In genomic region chr11:15034687-15035267, GRCh38 we compare ENCODE assay signal across 16 cellular contexts. TPM values are rescaled to one million over a fixed set of nuclear protein-coding genes. Genes with fewer than 3 reads are reported as not detected.
A peak's percentile ranks its signal among the peaks of the same experiment; 100 is the strongest.
DNase-seq lines count a peak whose midpoint lies in the region; ATAC-seq and TF ChIP-seq lines count a peak whose summit lies in the region.
"Had no signal": no experiment of that assay in that cellular context is flagged by ENCODE, and none has a peak within 500 bp of the region (broad histone marks: within the 10 kb centered on the region; RNA-seq: fewer than 3 reads in every experiment).

No MANE protein-coding gene starts in this region.

- POLR2A ChIA-PET in CD8-positive, alpha-beta memory T cell (lab: Charles Lee): no interaction called here
- POLR2A ChIA-PET in activated CD8-positive, alpha-beta T cell treated with anti-CD3 and anti-CD28 coated beads for 36 hours (lab: Charles Lee): no interaction called here

- TF ChIP-seq CTCF in activated CD8-positive, alpha-beta T cell treated with anti-CD3 and anti-CD28 coated beads for 36 hours (IDR thresholded peaks at IDR 0.05): no peak

- H3K27ac Mint-ChIP-seq in CD8-positive, alpha-beta memory T cell: no peak overlapping the region
- H3K27ac Mint-ChIP-seq in activated CD8-positive, alpha-beta T cell treated with anti-CD3 and anti-CD28 coated beads for 36 hours: no peak overlapping the region
- H3K27ac Mint-ChIP-seq: CD4-positive, alpha-beta memory T cell had no signal

- H3K9ac ChIP-seq in iPS-15b (ENCODE audit: low read depth, low read length): no peak overlapping the region
- H3K9ac ChIP-seq: SK-N-SH had no signal

- H3K9me3 Mint-ChIP-seq in CD8-positive, alpha-beta memory T cell: no peaks in the 10 kb centered on the region
- no peaks in the 10 kb centered on the region for H3K9me3 Mint-ChIP-seq in activated CD8-positive, alpha-beta T cell treated with anti-CD3 and anti-CD28 coated beads for 36 hours

- intact Hi-C loops in activated CD8-positive, alpha-beta T cell treated with anti-CD3 and anti-CD28 coated beads for 36 hours (cut with micrococcal nuclease): loop anchor here (5.0 kb wide), 1 partner anchor 43 kb away; no protein-coding TSS in a partner anchor

- no peak overlapping the region for H3K4me3 Mint-ChIP-seq in CD8-positive, alpha-beta memory T cell
- H3K4me3 Mint-ChIP-seq in activated CD8-positive, alpha-beta T cell treated with anti-CD3 and anti-CD28 coated beads for 36 hours: no peak overlapping the region
- H3K4me3 Mint-ChIP-seq: CD4-positive, alpha-beta memory T cell had no signal

- no peaks in the 10 kb centered on the region for H3K9me3 ChIP-seq in iPS-15b (ENCODE audit: control insufficient read depth, insufficient read depth, low read length)
- H3K9me3 ChIP-seq in CD8-positive, alpha-beta memory T cell (ENCODE audit: low read length): no peaks in the 10 kb centered on the region
- H3K9me3 ChIP-seq: BE2C, SK-N-SH had no signal

- peaks cover 7 to 44% of the 10 kb centered on the region in 2 donors for H3K27me3 Mint-ChIP-seq in CD8-positive, alpha-beta memory T cell
- H3K27me3 Mint-ChIP-seq in activated CD8-positive, alpha-beta T cell treated with anti-CD3 and anti-CD28 coated beads for 36 hours: peaks cover 6% of the 10 kb centered on the region

- H3K27me3 ChIP-seq in iPS-15b (ENCODE audit: control insufficient read depth, insufficient read depth, low read length): no peaks in the 10 kb centered on the region
- H3K27me3 ChIP-seq in CD8-positive, alpha-beta memory T cell (ENCODE audit: insufficient read depth, low read length, poor library complexity, severe bottlenecking): no peaks in the 10 kb centered on the region
- H3K27me3 ChIP-seq: BE2C had no signal

- DNase-seq in NCI-H748 (lab: John Stamatoyannopoulos, UW; ENCODE audit: unreplicated experiment) (peak; percentile 28), NCI-H748 treated with DMSO at 0.1 percent for 48 hours (lab: John Stamatoyannopoulos, UW) (no peak), SHP77 treated with DMSO at 0.1 percent for 48 hours (lab: John Stamatoyannopoulos, UW) (peak; percentile 37), NCI-H2196 (lab: John Stamatoyannopoulos, UW; ENCODE audit: unreplicated experiment) (no peak)
- no peak for DNase-seq in CD8-positive, alpha-beta memory T cell
- no peak for DNase-seq in activated CD8-positive, alpha-beta T cell treated with anti-CD3 and anti-CD28 coated beads for 36 hours
- DNase-seq: BE2C; CD4-positive, alpha-beta memory T cell; GF-D8; MV-4-11; NCI-H1417 treated with DMSO at 0.1 percent for 48 hours; PC-9; SK-N-SH had no signal

- no peaks in the 10 kb centered on the region for H3K36me3 ChIP-seq in iPS-15b (ENCODE audit: control insufficient read depth, insufficient read depth, low read length)
- no peaks in the 10 kb centered on the region for H3K36me3 ChIP-seq in CD8-positive, alpha-beta memory T cell (ENCODE audit: insufficient read depth, low read length)
- H3K36me3 ChIP-seq: BE2C had no signal

- H3K36me3 Mint-ChIP-seq in CD8-positive, alpha-beta memory T cell: no peaks in the 10 kb centered on the region
- H3K36me3 Mint-ChIP-seq in activated CD8-positive, alpha-beta T cell treated with anti-CD3 and anti-CD28 coated beads for 36 hours (ENCODE audit: low read depth): no peaks in the 10 kb centered on the region
- H3K36me3 Mint-ChIP-seq: CD4-positive, alpha-beta memory T cell had no signal

- no peak for ATAC-seq in GM21786 (IDR thresholded peaks at IDR 0.05; ENCODE audit: unreplicated experiment)
- no peak for ATAC-seq in activated CD8-positive, alpha-beta T cell treated with anti-CD3 and anti-CD28 coated beads for 36 hours

- no peaks in the 10 kb centered on the region for H3K4me1 ChIP-seq in iPS-15b (ENCODE audit: control insufficient read depth, insufficient read depth, low read length)
- H3K4me1 ChIP-seq in CD8-positive, alpha-beta memory T cell (ENCODE audit: insufficient read depth, low read length): no peaks in the 10 kb centered on the region
- H3K4me1 ChIP-seq: BE2C had no signal

- H3K4me3 ChIP-seq in iPS-15b (ENCODE audit: low read depth, low read length): peak overlapping the region; percentile 28
- no peak overlapping the region for H3K4me3 ChIP-seq in CD8-positive, alpha-beta memory T cell (ENCODE audit: low read length)
- H3K4me3 ChIP-seq: PC-9 had no signal

- H3K27ac ChIP-seq in CD8-positive, alpha-beta memory T cell (ENCODE audit: low read depth, low read length): no peak overlapping the region
- H3K27ac ChIP-seq: 22Rv1, PC-9 had no signal

- CTCF ChIA-PET in CD8-positive, alpha-beta memory T cell (lab: Charles Lee): interaction anchor here (1.5 kb wide), 1 partner anchor 127 kb away, joined by 4 read pairs; no protein-coding TSS in a partner anchor
- CTCF ChIA-PET in activated CD8-positive, alpha-beta T cell treated with anti-CD3 and anti-CD28 coated beads for 36 hours (lab: Charles Lee): interaction anchor here (1.1 to 3.0 kb wide), 5 partner anchors 29 to 127 kb away, joined by 3 to 12 read pairs (median 6); no protein-coding TSS in a partner anchor

- no peaks in the 10 kb centered on the region for H3K4me1 Mint-ChIP-seq in CD8-positive, alpha-beta memory T cell
- no peaks in the 10 kb centered on the region for H3K4me1 Mint-ChIP-seq in activated CD8-positive, alpha-beta T cell treated with anti-CD3 and anti-CD28 coated beads for 36 hours (ENCODE audit: low read depth)
- H3K4me1 Mint-ChIP-seq: CD4-positive, alpha-beta memory T cell had no signal

RNA-seq across cellular contexts. Expression of gene CALCB, which starts 38.6 kb away (rescaled TPM):
- total RNA-seq in CD8-positive, alpha-beta memory T cell: under 1 TPM; 0.35 to 0.47 TPM
- polyA plus RNA-seq in CD8-positive, alpha-beta memory T cell: 0.26 TPM
- 1 to 10 TPM; 3.9 to 4.7 TPM for total RNA-seq in activated CD8-positive, alpha-beta T cell treated with anti-CD3 and anti-CD28 coated beads for 36 hours
- total RNA-seq: PC-9 had no signal

Comparison
In these comparisons a context has a peak if more than half of its experiments do, and no peak if none do; other contexts are left out.
1. DNase-seq: peak in NCI-H748 (single experiment) and SHP77 treated with DMSO at 0.1 percent for 48 hours (single experiment); none in NCI-H748 treated with DMSO at 0.1 percent for 48 hours (single experiment), NCI-H2196 (single experiment), CD8-positive, alpha-beta memory T cell (0 of 5) and activated CD8-positive, alpha-beta T cell treated with anti-CD3 and anti-CD28 coated beads for 36 hours (single experiment).